Comparison of ENCODE assay signal across 22 cellular contexts in the genomic region with DNA sequence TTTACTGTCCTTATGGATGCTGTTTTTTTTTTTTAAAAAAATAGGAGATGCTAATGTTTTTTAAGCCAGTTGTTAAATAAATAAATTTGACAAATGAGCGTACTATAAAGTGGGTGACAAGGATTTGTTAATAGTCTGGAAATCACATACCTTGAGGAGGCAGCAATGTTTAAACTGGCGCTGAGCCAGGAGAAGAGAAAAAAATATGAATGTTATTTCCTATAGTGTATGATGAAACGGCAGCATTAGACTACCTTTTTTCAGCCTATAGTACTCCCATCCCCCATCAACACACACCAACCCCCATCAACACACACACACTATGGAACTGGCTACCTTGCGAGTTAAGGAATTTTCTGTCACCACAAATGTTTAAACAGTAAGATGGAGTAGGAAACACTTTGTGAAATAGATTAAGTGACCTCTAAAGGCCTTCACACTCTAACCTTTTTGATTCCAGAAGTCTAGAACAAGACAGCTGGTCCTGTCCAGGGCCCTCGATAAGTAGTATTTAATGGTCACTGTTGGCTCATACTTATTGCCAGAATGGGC. TPM values are rescaled to one million over a fixed set of nuclear protein-coding genes. Genes with fewer than 3 reads are reported as not detected.
A peak's percentile ranks its signal among the peaks of the same experiment; 100 is the strongest.
DNase-seq lines count a peak whose midpoint lies in the region; ATAC-seq and TF ChIP-seq lines count a peak whose summit lies in the region.
"Had no signal": no experiment of that assay in that cellular context is flagged by ENCODE, and none has a peak within 500 bp of the region (broad histone marks: within the 10 kb centered on the region; RNA-seq: fewer than 3 reads in every experiment).

No MANE protein-coding gene starts in this region.

- H3K4me1 ChIP-seq in upper lobe of left lung (no peaks in the 10 kb centered on the region), body of pancreas (no peaks in the 10 kb centered on the region)

- H3K36me3 Mint-ChIP-seq in central memory CD8-positive, alpha-beta T cell (ENCODE audit: insufficient read depth): peaks cover 24% of the 10 kb centered on the region
- H3K36me3 Mint-ChIP-seq in immature natural killer cell (peaks cover 7 to 22% (median 20%) of the 10 kb centered on the region in 3 donors), T-helper 17 cell (ENCODE audit: low read depth) (no peaks in the 10 kb centered on the region)
- peaks cover 10% of the 10 kb centered on the region for H3K36me3 Mint-ChIP-seq in activated T-cell treated with anti-CD3 and anti-CD28 coated beads, Interleukin-2, amount 50 U/mL, for 4 hours (ENCODE audit: insufficient read depth)

- no peak overlapping the region for H3K27ac ChIP-seq in upper lobe of left lung
- H3K27ac ChIP-seq in body of pancreas: no peak overlapping the region
- H3K27ac ChIP-seq: HL-60 had no signal

- TF ChIP-seq EP300 in upper lobe of left lung (IDR thresholded peaks at IDR 0.05): no peak

- H3K9me3 Mint-ChIP-seq in central memory CD8-positive, alpha-beta T cell: no peaks in the 10 kb centered on the region
- H3K9me3 Mint-ChIP-seq in immature natural killer cell: no peaks in the 10 kb centered on the region
- no peaks in the 10 kb centered on the region for H3K9me3 Mint-ChIP-seq in activated T-cell treated with anti-CD3 and anti-CD28 coated beads, Interleukin-2, amount 50 U/mL, for 4 hours
- H3K9me3 Mint-ChIP-seq: CD8-positive, alpha-beta memory T cell; IgD-negative memory B cell had no signal

- H3K4me3 Mint-ChIP-seq in central memory CD8-positive, alpha-beta T cell: peak overlapping the region; percentile 72
- H3K4me3 Mint-ChIP-seq in immature natural killer cell (peak overlapping the region in 4 of 5 donors; percentile 7 to 57 (median 35)), T-helper 17 cell (no peak overlapping the region)
- H3K4me3 Mint-ChIP-seq in activated T-cell treated with anti-CD3 and anti-CD28 coated beads, Interleukin-2, amount 50 U/mL, for 4 hours: no peak overlapping the region
- H3K4me3 Mint-ChIP-seq: IgD-negative memory B cell had no signal

- ATAC-seq in central memory CD8-positive, alpha-beta T cell (replicated peaks; ENCODE audit: extremely low read depth, poor library complexity, severe bottlenecking): no peak
- ATAC-seq in upper lobe of left lung (ENCODE audit: low FRiP score in 2 of 2) (peak; percentile 23 to 70), T-helper 17 cell (no peak), body of pancreas (no peak)
- no peak for ATAC-seq in activated T-cell treated with anti-CD3 and anti-CD28 coated beads, Interleukin-2, amount 50 U/mL, for 4 hours

- TF ChIP-seq CTCF in upper lobe of left lung (IDR thresholded peaks at IDR 0.05) (no peak), body of pancreas (IDR thresholded peaks at IDR 0.05) (no peak)

- DNase-seq in NCI-H69 (lab: John Stamatoyannopoulos, UW) (peak; percentile 8), immature natural killer cell (no peak), upper lobe of left lung (no peak), T-helper 17 cell (no peak), body of pancreas (no peak)
- DNase-seq in central memory CD8-positive, alpha-beta T cell (ENCODE audit: low spot score in 2 of 2): no peak
- DNase-seq in activated T-cell treated with anti-CD3 and anti-CD28 coated beads, Interleukin-2, amount 50 U/mL, for 4 hours: no peak
- DNase-seq: ACHN; C1 segment of cervical spinal cord; CD8-positive, alpha-beta memory T cell; DMS79; Kasumi-1; MM.1S; NCI-H1092; NCI-H2081; NCI-H2171 treated with DMSO at 0.1 percent for 48 hours; NCI-H446 treated with DMSO at 0.1 percent for 48 hours; NCI-H748 treated with DMSO at 0.1 percent for 48 hours; SHP77 treated with DMSO at 0.1 percent for 48 hours; SK-N-SH had no signal

- intact Hi-C loops in body of pancreas (cut with DNase I): no loop called here

- H3K27me3 Mint-ChIP-seq in central memory CD8-positive, alpha-beta T cell: no peaks in the 10 kb centered on the region
- H3K27me3 Mint-ChIP-seq in immature natural killer cell (ENCODE audit: low read depth in 3 of 3) (peaks cover 0 to 2% (median 0%) of the 10 kb centered on the region in 3 donors), T-helper 17 cell (no peaks in the 10 kb centered on the region)
- H3K27me3 Mint-ChIP-seq in activated T-cell treated with anti-CD3 and anti-CD28 coated beads, Interleukin-2, amount 50 U/mL, for 4 hours (ENCODE audit: low read depth): no peaks in the 10 kb centered on the region
- H3K27me3 Mint-ChIP-seq: CD8-positive, alpha-beta memory T cell; IgD-negative memory B cell had no signal

- WGBS in upper lobe of left lung, 2 donors: 69 to 73% methylated on average over 5 of the region's 5 CpGs
- 84 to 90% methylated on average over 5 of the region's 5 CpGs for WGBS in body of pancreas, 2 donors

- no peaks in the 10 kb centered on the region for H3K9me3 ChIP-seq in upper lobe of left lung
- H3K9me3 ChIP-seq in T-helper 17 cell (ENCODE audit: control insufficient read depth, low read length, poor library complexity, severe bottlenecking): no peaks in the 10 kb centered on the region
- H3K9me3 ChIP-seq in body of pancreas: no peaks in the 10 kb centered on the region
- H3K9me3 ChIP-seq: SK-N-SH had no signal

- H3K27ac Mint-ChIP-seq in central memory CD8-positive, alpha-beta T cell (ENCODE audit: low read depth): peak overlapping the region; percentile 48
- H3K27ac Mint-ChIP-seq in immature natural killer cell: peak overlapping the region; percentile 49 to 87 (median 77)
- H3K27ac Mint-ChIP-seq in T-helper 17 cell: no peak overlapping the region
- H3K27ac Mint-ChIP-seq: IgD-negative memory B cell had no signal

- TF ChIP-seq POLR2A in upper lobe of left lung (IDR thresholded peaks at IDR 0.05): no peak
- no peak for TF ChIP-seq POLR2A in body of pancreas (IDR thresholded peaks at IDR 0.05)

- H3K36me3 ChIP-seq in upper lobe of left lung: no peaks in the 10 kb centered on the region
- no peaks in the 10 kb centered on the region for H3K36me3 ChIP-seq in body of pancreas (replicated peaks in 1 of 2; ENCODE audit: insufficient read depth in 1 of 2, low read depth in 2 of 2)

- H3K4me1 Mint-ChIP-seq in central memory CD8-positive, alpha-beta T cell: peaks cover 50% of the 10 kb centered on the region
- peaks cover 67 to 97% of the 10 kb centered on the region in 2 donors for H3K4me1 Mint-ChIP-seq in immature natural killer cell
- peaks cover 4% of the 10 kb centered on the region for H3K4me1 Mint-ChIP-seq in T-helper 17 cell
- H3K4me1 Mint-ChIP-seq in activated T-cell treated with anti-CD3 and anti-CD28 coated beads, Interleukin-2, amount 50 U/mL, for 4 hours (ENCODE audit: low read depth): no peaks in the 10 kb centered on the region

- H3K4me3 ChIP-seq in upper lobe of left lung (no peak overlapping the region), body of pancreas (no peak overlapping the region)

- no peaks in the 10 kb centered on the region for H3K27me3 ChIP-seq in upper lobe of left lung
- no peaks in the 10 kb centered on the region for H3K27me3 ChIP-seq in body of pancreas

RNA-seq across cellular contexts. Expression of a gene that starts 46.8 kb away (rescaled TPM):
- polyA plus RNA-seq in immature natural killer cell: under 1 TPM in 2 of 3 donors, not detected in 1; 0.46 to 0.56 TPM
- 1 to 10 TPM in 2 of 6 donors, under 1 TPM in 3, not detected in 1; 0.46 to 1.2 (median 0.89) TPM for total RNA-seq in upper lobe of left lung
- under 1 TPM in 1 of 2 donors, not detected in 1; 0.30 TPM for total RNA-seq in T-helper 17 cell
- not detected for total RNA-seq in activated T-cell treated with anti-CD3 and anti-CD28 coated beads, Interleukin-2, amount 50 U/mL, for 4 hours
- 1 to 10 TPM in 1 of 2 donors, not detected in 1; 1.3 TPM for total RNA-seq in body of pancreas

RNA-seq across cellular contexts. Expression of a gene that starts 46.9 kb away (rescaled TPM):
- 10 to 100 TPM; 36.7 to 50.6 (median 38.1) TPM for polyA plus RNA-seq in immature natural killer cell
- total RNA-seq in upper lobe of left lung (100 to 1,000 TPM in 1 of 6 donors, 10 to 100 TPM in 5; 48.2 to 101 (median 70.7) TPM), T-helper 17 cell (10 to 100 TPM; 27.0 to 28.1 TPM), body of pancreas (10 to 100 TPM; 31.3 to 31.6 TPM)
- total RNA-seq in activated T-cell treated with anti-CD3 and anti-CD28 coated beads, Interleukin-2, amount 50 U/mL, for 4 hours: 10 to 100 TPM; 18.7 to 26.2 (median 24.6) TPM

Comparison
In these comparisons a context has a peak if more than half of its experiments do, and no peak if none do; other contexts are left out.
1. ATAC-seq: peak in upper lobe of left lung (2 of 2); none in central memory CD8-positive, alpha-beta T cell (single experiment), T-helper 17 cell (single experiment), activated T-cell treated with anti-CD3 and anti-CD28 coated beads, Interleukin-2, amount 50 U/mL, for 4 hours (0 of 2) and body of pancreas (single experiment).
2. H3K4me3 Mint-ChIP-seq: peak in central memory CD8-positive, alpha-beta T cell (single experiment) and immature natural killer cell (4 of 5); none in T-helper 17 cell (single experiment) and activated T-cell treated with anti-CD3 and anti-CD28 coated beads, Interleukin-2, amount 50 U/mL, for 4 hours (single experiment).